In the genomic region with DNA sequence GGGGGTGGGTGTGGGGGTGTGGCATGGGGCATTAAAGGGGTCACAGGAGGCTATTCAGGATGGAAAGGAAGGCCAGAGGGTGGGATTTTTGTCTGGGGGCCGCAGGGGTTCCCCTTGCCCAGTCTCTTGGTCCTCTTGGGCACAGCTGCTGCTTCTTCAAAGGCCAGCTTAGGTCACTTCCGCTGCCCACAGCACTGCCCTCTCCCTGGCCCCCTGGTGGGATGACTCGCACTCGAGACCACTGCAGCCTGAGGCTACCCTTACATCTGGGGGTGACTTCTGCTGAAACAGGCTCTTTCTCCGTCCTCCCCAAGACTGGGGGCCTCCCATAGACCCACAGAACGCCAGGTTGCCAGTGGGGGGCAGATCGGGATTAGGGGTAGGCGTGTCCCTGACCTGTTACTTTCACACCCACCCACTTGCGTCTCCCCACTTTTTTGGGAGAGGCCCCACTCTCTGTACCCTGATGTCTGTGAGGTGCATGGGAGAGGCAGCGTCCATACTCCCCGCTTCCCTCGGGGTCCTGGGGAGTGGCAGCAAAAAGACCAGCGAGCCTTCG, we compare ENCODE assay signal across 8 cellular contexts. TPM values are rescaled to one million over a fixed set of nuclear protein-coding genes. Genes with fewer than 3 reads are reported as not detected.
DNase-seq lines count a peak whose midpoint lies in the region; TF ChIP-seq lines count a peak whose summit lies in the region.

No MANE protein-coding gene starts in this region.

- no peak overlapping the region for H3K27ac Mint-ChIP-seq in T-helper 2 cell treated with Interferon-gamma antibody and Interleukin-4, amounts not matched to agents 5 μg/mL and 100 μg/mL, for 36 hours

- H3K27me3 ChIP-seq in SJSA1 (replicated peaks) = peaks cover 36% of the 10 kb centered on the region
- peaks cover 26% of the 10 kb centered on the region for H3K27me3 ChIP-seq in smooth muscle cell (ENCODE audit: low read depth)

- TF ChIP-seq CTCF in fibroblast of villous mesenchyme (IDR thresholded peaks at IDR 0.05; ENCODE audit: insufficient read depth, low read depth, low read length) = no peak
- TF ChIP-seq CTCF in smooth muscle cell (IDR thresholded peaks at IDR 0.05; ENCODE audit: borderline replicate concordance, insufficient read depth, poor library complexity, severe bottlenecking) = no peak

- H3K4me3 ChIP-seq in SJSA1 (peak overlapping the region; percentile 35), fibroblast of villous mesenchyme (ENCODE audit: low read depth, low read length) (peak overlapping the region; percentile 51), smooth muscle cell (peak overlapping the region; percentile 75)

- no peak for DNase-seq in T-helper 2 cell treated with Interferon-gamma antibody and Interleukin-4, amounts not matched to agents 5 μg/mL and 100 μg/mL, for 36 hours (ENCODE audit: low spot score)
- DNase-seq in T-helper 2 cell (no peak), SJSA1 (ENCODE audit: low read depth in 1 of 2, low spot score in 2 of 2) (no peak), fibroblast of villous mesenchyme (ENCODE audit: low read depth) (no peak), smooth muscle cell (lab: John Stamatoyannopoulos, UW; ENCODE audit: unreplicated experiment) (no peak), SHP77 treated with DMSO at 0.1 percent for 48 hours (lab: John Stamatoyannopoulos, UW) (no peak), SK-N-DZ (ENCODE audit: low spot score) (no peak), OCI-M1 (lab: John Stamatoyannopoulos, UW) (no peak)

- peaks cover 5% of the 10 kb centered on the region for H3K36me3 Mint-ChIP-seq in T-helper 2 cell treated with Interferon-gamma antibody and Interleukin-4, amounts not matched to agents 5 μg/mL and 100 μg/mL, for 36 hours (ENCODE audit: low read depth)

- H3K27ac ChIP-seq in SJSA1 = no peak overlapping the region
- no peak overlapping the region for H3K27ac ChIP-seq in smooth muscle cell (ENCODE audit: low read depth)

- no peak overlapping the region for H3K9ac ChIP-seq in smooth muscle cell (ENCODE audit: low read depth)

- peaks cover 14% of the 10 kb centered on the region for H3F3A ChIP-seq in smooth muscle cell (ENCODE audit: low read depth)

- peak overlapping the region; percentile 78 for H3K4me3 Mint-ChIP-seq in T-helper 2 cell treated with Interferon-gamma antibody and Interleukin-4, amounts not matched to agents 5 μg/mL and 100 μg/mL, for 36 hours

- H2AFZ ChIP-seq in smooth muscle cell (ENCODE audit: low read depth) = no peak overlapping the region

- peaks cover 25% of the 10 kb centered on the region for H3K4me1 Mint-ChIP-seq in T-helper 2 cell treated with Interferon-gamma antibody and Interleukin-4, amounts not matched to agents 5 μg/mL and 100 μg/mL, for 36 hours (ENCODE audit: low read depth)

- peaks cover 41% of the 10 kb centered on the region for H3K27me3 Mint-ChIP-seq in T-helper 2 cell treated with Interferon-gamma antibody and Interleukin-4, amounts not matched to agents 5 μg/mL and 100 μg/mL, for 36 hours (ENCODE audit: low read depth)

- no peaks in the 10 kb centered on the region for H3K9me3 Mint-ChIP-seq in T-helper 2 cell treated with Interferon-gamma antibody and Interleukin-4, amounts not matched to agents 5 μg/mL and 100 μg/mL, for 36 hours

- no peaks in the 10 kb centered on the region for H3K79me2 ChIP-seq in smooth muscle cell (ENCODE audit: low read depth)

- H3K9me3 ChIP-seq in SJSA1 (replicated peaks) (peaks cover 4% of the 10 kb centered on the region), smooth muscle cell (replicated peaks; ENCODE audit: low read depth) (no peaks in the 10 kb centered on the region)

- H4K20me1 ChIP-seq in smooth muscle cell (ENCODE audit: low read depth) = no peaks in the 10 kb centered on the region

- peaks cover 37% of the 10 kb centered on the region for H3K4me1 ChIP-seq in SJSA1 (replicated peaks)
- peaks cover 18% of the 10 kb centered on the region for H3K4me1 ChIP-seq in smooth muscle cell (ENCODE audit: low read depth)

- peak overlapping the region; percentile 98 for H3K4me2 ChIP-seq in smooth muscle cell

- WGBS in smooth muscle cell (ENCODE audit: low lambda C conversion rate) = 28% methylated on average over 14 of the region's 14 CpGs

- H3K36me3 ChIP-seq in SJSA1 = no peaks in the 10 kb centered on the region; the same call in 1 of the 2 replicates
- no peaks in the 10 kb centered on the region for H3K36me3 ChIP-seq in smooth muscle cell (ENCODE audit: low read depth)

RNA-seq across cellular contexts. Expression of a gene that starts 1.3 kb away (rescaled TPM):
- total RNA-seq in SJSA1 (2014; rRNA removed; shearing (Covaris generic)) = 0.24 and 6.6 TPM in 2 replicates
- total RNA-seq in fibroblast of villous mesenchyme = under 0.01 TPM in 1 of 2 replicates, not detected in the other
- 4.5 TPM in 1 of 2 replicates, not detected in the other for total RNA-seq in smooth muscle cell
- 0.79 and 1.6 TPM in 2 replicates for polyA plus RNA-seq in smooth muscle cell
- polyA plus RNA-seq in SK-N-DZ (2014; cell fraction: cytosol; rRNA removed) = not detected in 2 replicates
- polyA plus RNA-seq in SK-N-DZ (2014; cell fraction: nucleus; rRNA removed) = not detected in 2 replicates

RNA-seq across cellular contexts. Expression of a gene that starts 3.0 kb away (rescaled TPM):
- total RNA-seq in SJSA1 (2014; rRNA removed; shearing (Covaris generic)) = 0.09 and 0.16 TPM in 2 replicates
- total RNA-seq in fibroblast of villous mesenchyme (1.6 and 1.7 TPM in 2 replicates), smooth muscle cell (2.9 and 6.4 TPM in 2 replicates)
- 3.1 and 4.3 TPM in 2 replicates for polyA plus RNA-seq in smooth muscle cell
- 14.7 and 15.5 TPM in 2 replicates for polyA plus RNA-seq in SK-N-DZ (2014; cell fraction: cytosol; rRNA removed)
- polyA plus RNA-seq in SK-N-DZ (2014; cell fraction: nucleus; rRNA removed) = 7.1 and 11.7 TPM in 2 replicates

RNA-seq across cellular contexts. Expression of a gene that starts 3.6 kb away (rescaled TPM):
- 18.5 and 21.3 TPM in 2 replicates for total RNA-seq in SJSA1 (2014; rRNA removed; shearing (Covaris generic))
- total RNA-seq in fibroblast of villous mesenchyme (13.0 and 13.2 TPM in 2 replicates), smooth muscle cell (14.9 and 17.4 TPM in 2 replicates)
- 24.6 and 25.4 TPM in 2 replicates for polyA plus RNA-seq in smooth muscle cell
- 30.3 and 30.4 TPM in 2 replicates for polyA plus RNA-seq in SK-N-DZ (2014; cell fraction: cytosol; rRNA removed)
- 28.4 and 31.8 TPM in 2 replicates for polyA plus RNA-seq in SK-N-DZ (2014; cell fraction: nucleus; rRNA removed)

RNA-seq across cellular contexts. Expression of a gene that starts 19.9 kb away (rescaled TPM):
- total RNA-seq in SJSA1 (2014; rRNA removed; shearing (Covaris generic)) = 120 and 139 TPM in 2 replicates
- total RNA-seq in fibroblast of villous mesenchyme (20.7 and 24.2 TPM in 2 replicates), smooth muscle cell (24.9 and 41.0 TPM in 2 replicates)
- polyA plus RNA-seq in smooth muscle cell = 83.4 and 89.5 TPM in 2 replicates
- polyA plus RNA-seq in SK-N-DZ (2014; cell fraction: cytosol; rRNA removed) = 33.1 and 37.2 TPM in 2 replicates
- 164 and 170 TPM in 2 replicates for polyA plus RNA-seq in SK-N-DZ (2014; cell fraction: nucleus; rRNA removed)

RNA-seq across cellular contexts. Expression of a gene that starts 24.5 kb away (rescaled TPM):
- not detected in 2 replicates for total RNA-seq in SJSA1 (2014; rRNA removed; shearing (Covaris generic))
- total RNA-seq in fibroblast of villous mesenchyme (not detected in 2 replicates), smooth muscle cell (not detected in 2 replicates)
- not detected in 2 replicates for polyA plus RNA-seq in smooth muscle cell
- not detected in 2 replicates for polyA plus RNA-seq in SK-N-DZ (2014; cell fraction: cytosol; rRNA removed)
- polyA plus RNA-seq in SK-N-DZ (2014; cell fraction: nucleus; rRNA removed) = not detected in 2 replicates
